Comparison of ENCODE assay signal across 14 cellular contexts in the genomic region with DNA sequence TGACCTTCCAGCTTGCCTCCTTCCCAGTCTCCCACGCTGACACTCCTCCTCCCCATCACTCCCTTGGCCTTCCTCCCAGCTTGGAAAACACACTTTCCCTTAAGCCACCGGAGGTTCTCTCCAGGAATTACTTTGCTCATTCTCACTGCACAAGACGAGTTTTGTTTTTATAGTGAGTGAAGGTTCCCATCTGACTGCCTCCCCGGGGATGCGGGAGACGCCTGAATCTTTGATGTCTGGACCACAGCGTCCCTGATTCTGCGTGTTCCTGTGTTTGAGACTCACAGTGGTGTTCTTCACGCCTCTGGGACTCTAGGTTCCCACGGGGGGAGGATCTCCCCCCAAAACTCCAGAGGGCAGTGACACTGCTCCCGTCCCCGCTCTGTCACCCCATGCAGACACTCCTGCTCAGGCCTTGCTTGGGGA. TPM values are rescaled to one million over a fixed set of nuclear protein-coding genes. Genes with fewer than 3 reads are reported as not detected.
DNase-seq lines count a peak whose midpoint lies in the region; ATAC-seq, FAIRE-seq and TF ChIP-seq lines count a peak whose summit lies in the region.
"Had no signal": no experiment of that assay in that cellular context is flagged by ENCODE, and none has a peak within 500 bp of the region (broad histone marks: within the 10 kb centered on the region; RNA-seq: fewer than 3 reads in every experiment).

No MANE protein-coding gene starts in this region.

- DNase-seq in C1 segment of cervical spinal cord (lab: John Stamatoyannopoulos, UW) = peak in 10 of 14 donors; percentile 44 to 88 (median 65)
- no peak for DNase-seq in adipocyte (ENCODE audit: low read depth)
- DNase-seq in Right ventricle myocardium superior = peak; percentile 54
- no peak for DNase-seq in pancreas
- DNase-seq in mesenchymal stem cell = no peak
- no peak for DNase-seq in AG20443 (ENCODE audit: low spot score)
- no peak for DNase-seq in NK-92 (lab: John Stamatoyannopoulos, UW; ENCODE audit: unreplicated experiment)
- DNase-seq in stimulated activated CD4-positive, alpha-beta T cell treated with anti-CD3 and anti-CD28 coated beads, Interleukin-12 subunit alpha, Interleukin-12 subunit beta, amount 100 ng/mL, for 4 hours = no peak
- DNase-seq: H9, NCI-H2107 had no signal

- no peak overlapping the region for H3K23ac ChIP-seq in mesenchymal stem cell (ENCODE audit: low read length in 2 of 2)

- no peak overlapping the region for H4K91ac ChIP-seq in mesenchymal stem cell (ENCODE audit: low read length)

- ATAC-seq in Right ventricle myocardium superior (ENCODE audit: poor library complexity) (peak; percentile 74), pancreas (peak in 3 of 4 donors; percentile 20 to 39 (median 36))
- ATAC-seq: K562 had no signal

- intact Hi-C loops in Right ventricle myocardium superior (cut with DNase I) = no loop called here
- intact Hi-C loops in pancreas (cut with DNase I) = no loop called here

- no peak overlapping the region for H3K4me2 ChIP-seq in mesenchymal stem cell (ENCODE audit: low read length, poor library complexity, severe bottlenecking)

- no peak overlapping the region for H3K27ac ChIP-seq in pancreas
- H3K27ac ChIP-seq in mesenchymal stem cell (ENCODE audit: low read length, poor library complexity, severe bottlenecking) = no peak overlapping the region
- H3K27ac ChIP-seq: C4-2B had no signal

- H3K4ac ChIP-seq in mesenchymal stem cell (ENCODE audit: low read depth in 1 of 2, low read length in 2 of 2) = no peak overlapping the region

- H3K18ac ChIP-seq in mesenchymal stem cell (ENCODE audit: low read depth in 1 of 2, low read length in 2 of 2) = no peak overlapping the region

- no peak overlapping the region for H2AFZ ChIP-seq in mesenchymal stem cell (ENCODE audit: low read depth, low read length)

- H2BK120ac ChIP-seq in mesenchymal stem cell (ENCODE audit: low read depth, low read length) = no peak overlapping the region

- H3K36me3 ChIP-seq in adipocyte (ENCODE audit: control insufficient read depth, insufficient read depth, low read length, severe bottlenecking) = no peaks in the 10 kb centered on the region
- no peaks in the 10 kb centered on the region for H3K36me3 ChIP-seq in pancreas
- no peaks in the 10 kb centered on the region for H3K36me3 ChIP-seq in mesenchymal stem cell (ENCODE audit: control insufficient read depth in 1 of 2, insufficient read depth in 2 of 2, low read depth in 1 of 2, low read length in 2 of 2)

- no peaks in the 10 kb centered on the region for H3K9me3 ChIP-seq in adipocyte (ENCODE audit: control insufficient read depth, low read length)
- no peaks in the 10 kb centered on the region for H3K9me3 ChIP-seq in pancreas
- no peaks in the 10 kb centered on the region for H3K9me3 ChIP-seq in mesenchymal stem cell (ENCODE audit: control insufficient read depth, low read length)

- H4K8ac ChIP-seq in mesenchymal stem cell (ENCODE audit: low read length) = no peak overlapping the region

- H2BK12ac ChIP-seq in mesenchymal stem cell (ENCODE audit: low read length in 2 of 2) = no peak overlapping the region

- no peak for TF ChIP-seq CTCF in pancreas (IDR thresholded peaks at IDR 0.05)

- H3K9ac ChIP-seq in adipocyte (ENCODE audit: low read length) (peak overlapping the region; percentile 6), mesenchymal stem cell (ENCODE audit: low read length) (no peak overlapping the region)

- H3K14ac ChIP-seq in mesenchymal stem cell (ENCODE audit: low read length in 2 of 2) = no peak overlapping the region

- FAIRE-seq in pancreas (lab: Jason Lieb, UNC) = no peak
- FAIRE-seq: K562, RCC 7860 had no signal

- H2AK5ac ChIP-seq in mesenchymal stem cell (ENCODE audit: low read length, severe bottlenecking) = no peak overlapping the region

- no peak overlapping the region for H2BK15ac ChIP-seq in mesenchymal stem cell (ENCODE audit: low read depth, poor library complexity, severe bottlenecking)

- H3K4me3 ChIP-seq in adipocyte (ENCODE audit: low read length) = peak overlapping the region; percentile 25
- no peak overlapping the region for H3K4me3 ChIP-seq in pancreas
- peak overlapping the region in 1 of 2 experiments; percentile 53 for H3K4me3 ChIP-seq in mesenchymal stem cell (ENCODE audit: insufficient read depth in 1 of 2, low read depth in 1 of 2, low read length in 2 of 2)
- H3K4me3 ChIP-seq: K562 had no signal

- 50 to 63% methylated on average over 12 of the region's 12 CpGs for WGBS in pancreas, 2 donors
- WGBS in mesenchymal stem cell = 84% methylated on average over 11 of the region's 12 CpGs

- H3K79me1 ChIP-seq in mesenchymal stem cell (replicated peaks; ENCODE audit: low read length, poor library complexity, severe bottlenecking) = no peaks in the 10 kb centered on the region

- H2BK5ac ChIP-seq in mesenchymal stem cell (ENCODE audit: low read depth, low read length, poor library complexity, severe bottlenecking) = no peak overlapping the region

- H3K27me3 ChIP-seq in adipocyte (replicated peaks; ENCODE audit: control insufficient read depth, insufficient read depth, low read length) (peaks cover 32% of the 10 kb centered on the region), pancreas (no peaks in the 10 kb centered on the region), mesenchymal stem cell (ENCODE audit: control insufficient read depth in 1 of 2, insufficient read depth in 1 of 2, low read length in 2 of 2) (peaks cover 40 to 44% of the 10 kb centered on the region in 2 experiments)

- H3K4me1 ChIP-seq in adipocyte (ENCODE audit: control insufficient read depth, insufficient read depth, low read length) = peaks cover 37% of the 10 kb centered on the region
- peaks cover 0 to 3% (median 0%) of the 10 kb centered on the region in 3 donors for H3K4me1 ChIP-seq in pancreas
- peaks cover 2% of the 10 kb centered on the region for H3K4me1 ChIP-seq in mesenchymal stem cell (ENCODE audit: control insufficient read depth, insufficient read depth, low read depth, low read length)

RNA-seq across cellular contexts. Expression of gene DNAI2, which starts 2.0 kb away (rescaled TPM):
- total RNA-seq in Right ventricle myocardium superior = not detected
- total RNA-seq in pancreas = not detected
- polyA plus RNA-seq in pancreas = under 1 TPM; 0.11 to 0.77 TPM
- polyA plus RNA-seq in mesenchymal stem cell (2013, experiment 1 of 2) = not detected
- polyA plus RNA-seq in mesenchymal stem cell (2013, experiment 2 of 2) = not detected
- total RNA-seq: H9, K562, mesenteric fat pad had no signal
- polyA plus RNA-seq: K562 had no signal

RNA-seq across cellular contexts. Expression of gene KIF19, which starts 50.0 kb away (rescaled TPM):
- total RNA-seq in Right ventricle myocardium superior (0.22 TPM), pancreas (1 to 10 TPM in 1 of 6 donors, under 1 TPM in 5; 0.22 to 1.0 (median 0.49) TPM)
- polyA plus RNA-seq in pancreas = 10 to 100 TPM in 1 of 2 donors, 1 to 10 TPM in 1; 5.7 to 13.5 TPM
- not detected for polyA plus RNA-seq in mesenchymal stem cell (2013, experiment 1 of 2)
- not detected for polyA plus RNA-seq in mesenchymal stem cell (2013, experiment 2 of 2)
- total RNA-seq: K562 had no signal

Comparison
In these comparisons a context has a peak if more than half of its experiments do, and no peak if none do; other contexts are left out.
1. DNase-seq: peak in C1 segment of cervical spinal cord (10 of 14) and Right ventricle myocardium superior (single experiment); none in adipocyte (single experiment), pancreas (0 of 6), mesenchymal stem cell (single experiment), AG20443 (single experiment), NK-92 (single experiment) and stimulated activated CD4-positive, alpha-beta T cell treated with anti-CD3 and anti-CD28 coated beads, Interleukin-12 subunit alpha, Interleukin-12 subunit beta, amount 100 ng/mL, for 4 hours (single experiment).